8 cellular contexts compared by ENCODE assay signal in genomic region chr1:152347116-152347728, GRCh38. TPM values are rescaled to one million over a fixed set of nuclear protein-coding genes. Genes with fewer than 3 reads are reported as not detected.
DNase-seq lines count a peak whose midpoint lies in the region; TF ChIP-seq lines count a peak whose summit lies in the region.

No MANE protein-coding gene starts in this region.

- in situ Hi-C loops in astrocyte of the spinal cord (cut with HindIII; ENCODE audit: low sequenced_read_pairs) = no loop called here

- peak; percentile 93 for TF ChIP-seq CTCF in astrocyte of the spinal cord (IDR thresholded peaks at IDR 0.05; ENCODE audit: low read depth, low read length)

- H3K4me3 ChIP-seq in astrocyte of the spinal cord (ENCODE audit: low read depth, low read length) = no peak overlapping the region

- peak; percentile 67 for DNase-seq in activated effector memory CD4-positive, alpha-beta T cell treated with anti-CD3 and anti-CD28 coated beads, Interleukin-2, amount 50 U/mL, for 16 hours
- no peak for DNase-seq in activated effector memory CD4-positive, alpha-beta T cell treated with Interleukin-2 at 50 U/mL for 16 hours
- DNase-seq in HuH-7.5 (ENCODE audit: low spot score) (peak; percentile 13), SHP77 treated with DMSO at 0.1 percent for 48 hours (lab: John Stamatoyannopoulos, UW) (peak; percentile 40), astrocyte of the spinal cord (ENCODE audit: low read depth, low spot score) (peak; percentile 67), left kidney (ENCODE audit: low read depth, low spot score) (peak; percentile 82), mesenteric fat pad (ENCODE audit: low spot score) (no peak)
- DNase-seq in stimulated activated CD8-positive, alpha-beta memory T cell treated with anti-CD3 and anti-CD28 coated beads, Interleukin-4, amount 100 ng/mL, for 24 hours (ENCODE audit: low read depth) = peak; percentile 1

RNA-seq across cellular contexts. Expression of gene FLG2, which starts 12.6 kb away (rescaled TPM):
- not detected for total RNA-seq in mesenteric fat pad

RNA-seq across cellular contexts. Expression of gene FLG, which starts 22.2 kb away (rescaled TPM):
- total RNA-seq in mesenteric fat pad = not detected

Comparison
In these comparisons a context has a peak if more than half of its experiments do, and no peak if none do; other contexts are left out.
1. DNase-seq: peak in activated effector memory CD4-positive, alpha-beta T cell treated with anti-CD3 and anti-CD28 coated beads, Interleukin-2, amount 50 U/mL, for 16 hours (single experiment), HuH-7.5 (single experiment), SHP77 treated with DMSO at 0.1 percent for 48 hours (single experiment), astrocyte of the spinal cord (single experiment), left kidney (single experiment) and stimulated activated CD8-positive, alpha-beta memory T cell treated with anti-CD3 and anti-CD28 coated beads, Interleukin-4, amount 100 ng/mL, for 24 hours (single experiment); none in activated effector memory CD4-positive, alpha-beta T cell treated with Interleukin-2 at 50 U/mL for 16 hours (single experiment) and mesenteric fat pad (single experiment).